ENCODE assay signal across 29 cellular contexts in genomic region chr2:15408759-15409158, GRCh38.
"Had no signal": no experiment of that assay in that cellular context is flagged by ENCODE, and none has a peak within 500 bp of the region (broad histone marks: within the 10 kb centered on the region; RNA-seq: fewer than 3 reads in every experiment).

No MANE protein-coding gene starts in this region.

- H3K4me2 ChIP-seq: hepatocyte had no signal

- H2AFZ ChIP-seq: hepatocyte had no signal

- H3K36me3 ChIP-seq: colonic mucosa, gastrocnemius medialis had no signal

- H3K4me3 Mint-ChIP-seq: dendritic cell treated with granulocyte-macrophage colony-stimulating factor and Interleukin-4, amounts not matched to agents 40 ng/mL and 50 ng/mL, for 4 days; effector memory CD8-positive, alpha-beta T cell; endodermal cell had no signal

- H3K4me1 ChIP-seq: colonic mucosa, esophagus muscularis mucosa, esophagus squamous epithelium, foreskin keratinocyte, gastroesophageal sphincter, heart right ventricle had no signal

- H3K4me1 Mint-ChIP-seq: endodermal cell had no signal

- H3K27ac ChIP-seq: colonic mucosa, coronary artery, dorsolateral prefrontal cortex, epithelial cell of prostate, esophagus muscularis mucosa, esophagus squamous epithelium, foreskin keratinocyte, gastrocnemius medialis, gastroesophageal sphincter, heart left ventricle, heart right ventricle, hepatocyte had no signal

- ATAC-seq: effector memory CD8-positive, alpha-beta T cell; esophagus mucosa; foreskin keratinocyte; gastrocnemius medialis; gastroesophageal sphincter; heart left ventricle; heart right ventricle had no signal

- H3K27me3 ChIP-seq: colonic mucosa, dorsolateral prefrontal cortex, esophagus muscularis mucosa, esophagus squamous epithelium, foreskin keratinocyte, gastrocnemius medialis, gastroesophageal sphincter, heart left ventricle, heart right ventricle, hepatocyte had no signal

- H3K27me3 Mint-ChIP-seq: dendritic cell treated with granulocyte-macrophage colony-stimulating factor and Interleukin-4, amounts not matched to agents 40 ng/mL and 50 ng/mL, for 4 days; effector memory CD8-positive, alpha-beta T cell had no signal

- H3K9me3 Mint-ChIP-seq: dendritic cell treated with granulocyte-macrophage colony-stimulating factor and Interleukin-4, amounts not matched to agents 40 ng/mL and 50 ng/mL, for 4 days; effector memory CD8-positive, alpha-beta T cell; endodermal cell had no signal

- H3K4me3 ChIP-seq: colonic mucosa, coronary artery, dorsolateral prefrontal cortex, esophagus muscularis mucosa, esophagus squamous epithelium, gastrocnemius medialis, gastroesophageal sphincter, heart left ventricle, heart right ventricle, hepatocyte had no signal

- FAIRE-seq: endometrium, endothelial cell of umbilical vein, frontal cortex had no signal

- DNase-seq: colonic mucosa; cortex of kidney; dermis blood vessel endothelial cell; dorsolateral prefrontal cortex; effector CD4-positive, alpha-beta T cell; effector CD8-positive, alpha-beta T cell; effector memory CD4-positive, alpha-beta T cell; effector memory CD8-positive, alpha-beta T cell; endodermal cell; erythroblast; esophagus squamous epithelium; foreskin fibroblast; foreskin keratinocyte; foreskin melanocyte; gastrocnemius medialis; glutamatergic neuron; head of caudate nucleus; heart left ventricle; heart right ventricle had no signal

- H3K27ac Mint-ChIP-seq: dendritic cell treated with granulocyte-macrophage colony-stimulating factor and Interleukin-4, amounts not matched to agents 40 ng/mL and 50 ng/mL, for 4 days; effector memory CD8-positive, alpha-beta T cell had no signal

- H3K79me2 ChIP-seq: hepatocyte had no signal

- H3K9me3 ChIP-seq: colonic mucosa, esophagus muscularis mucosa, esophagus squamous epithelium, gastrocnemius medialis, gastroesophageal sphincter, heart left ventricle, heart right ventricle had no signal
